Comparison of ENCODE assay signal across 30 cellular contexts in genomic region chr10:88557246-88557645, GRCh38. TPM values are rescaled to one million over a fixed set of nuclear protein-coding genes. Genes with fewer than 3 reads are reported as not detected.
"Had no signal": no experiment of that assay in that cellular context is flagged by ENCODE, and none has a peak within 500 bp of the region (broad histone marks: within the 10 kb centered on the region; RNA-seq: fewer than 3 reads in every experiment).

No MANE protein-coding gene starts in this region.

- H3K9ac ChIP-seq: parathyroid adenoma had no signal

- H3K27ac ChIP-seq: ascending aorta, colonic mucosa, epithelial cell of prostate, esophagus squamous epithelium, gastroesophageal sphincter, hepatocyte, parathyroid adenoma, right atrium auricular region, spleen, WERI-Rb-1 had no signal

- H3K27me3 ChIP-seq: ascending aorta, colonic mucosa, esophagus squamous epithelium, gastroesophageal sphincter, hepatocyte, right atrium auricular region, spleen had no signal

- H3K4me3 ChIP-seq: ascending aorta, colonic mucosa, esophagus squamous epithelium, gastroesophageal sphincter, hepatocyte, right atrium auricular region, spleen had no signal

- H3K4me3 Mint-ChIP-seq: activated naive CD4-positive, alpha-beta T cell treated with anti-CD3 and anti-CD28 coated beads for 36 hours; activated naive CD8-positive, alpha-beta T cell treated with anti-CD3 and anti-CD28 coated beads for 36 hours; central memory CD8-positive, alpha-beta T cell; mesothelial cell of epicardium; naive thymus-derived CD4-positive, alpha-beta T cell; stimulated activated naive CD8-positive, alpha-beta T cell treated with anti-CD3 and anti-CD28 coated beads, Interleukin-15, amount 100 ng/mL, for 72 hours; T-helper 1 cell treated with Interleukin-12 subunit alpha and Interleukin-12 subunit beta and Interleukin-4 antibody, amounts not matched to agents 30 μg/mL and 1 μg/mL, for 36 hours; type B pancreatic cell had no signal

- H3K4me2 ChIP-seq: hepatocyte had no signal

- H3K79me2 ChIP-seq: hepatocyte, parathyroid adenoma had no signal

- H2AFZ ChIP-seq: hepatocyte, parathyroid adenoma had no signal

- H3K9me3 ChIP-seq: ascending aorta, colonic mucosa, esophagus squamous epithelium, gastroesophageal sphincter, right atrium auricular region, spleen had no signal

- H3K4me1 ChIP-seq: ascending aorta, colonic mucosa, esophagus squamous epithelium, gastroesophageal sphincter, right atrium auricular region had no signal

- H3K27ac Mint-ChIP-seq: activated naive CD4-positive, alpha-beta T cell treated with anti-CD3 and anti-CD28 coated beads for 36 hours; activated naive CD8-positive, alpha-beta T cell treated with anti-CD3 and anti-CD28 coated beads for 36 hours; mesothelial cell of epicardium; naive thymus-derived CD4-positive, alpha-beta T cell; stimulated activated naive CD8-positive, alpha-beta T cell treated with anti-CD3 and anti-CD28 coated beads, Interleukin-15, amount 100 ng/mL, for 72 hours; T-helper 1 cell treated with Interleukin-12 subunit alpha and Interleukin-12 subunit beta and Interleukin-4 antibody, amounts not matched to agents 30 μg/mL and 1 μg/mL, for 36 hours; type B pancreatic cell had no signal

- DNase-seq: activated CD4-positive, alpha-beta T cell treated with anti-CD3 and anti-CD28 coated beads for 48 hours; activated CD4-positive, alpha-beta T cell treated with anti-CD3 and anti-CD28 coated beads, Interleukin-2, amount 50 U/mL, for 48 hours; activated CD8-positive, alpha-beta memory T cell treated with anti-CD3 and anti-CD28 coated beads for 24 hours; activated effector memory CD4-positive, alpha-beta T cell treated with Interleukin-2 at 50 U/mL for 16 hours; activated naive CD4-positive, alpha-beta T cell treated with anti-CD3 and anti-CD28 coated beads for 36 hours; activated naive CD8-positive, alpha-beta T cell treated with anti-CD3 and anti-CD28 coated beads for 36 hours; colonic mucosa; effector CD8-positive, alpha-beta T cell; esophagus squamous epithelium; left colon; naive thymus-derived CD4-positive, alpha-beta T cell; spleen; stimulated activated naive CD8-positive, alpha-beta T cell treated with anti-CD3 and anti-CD28 coated beads, Interleukin-15, amount 100 ng/mL, for 72 hours; substantia nigra; SW 1271; T-helper 9 cell; WERI-Rb-1 had no signal

- H3K36me3 ChIP-seq: ascending aorta, colonic mucosa, esophagus squamous epithelium, gastroesophageal sphincter, right atrium auricular region, spleen, WERI-Rb-1 had no signal

- H3K36me3 Mint-ChIP-seq: activated naive CD8-positive, alpha-beta T cell treated with anti-CD3 and anti-CD28 coated beads for 36 hours; type B pancreatic cell had no signal

- H3K9me3 Mint-ChIP-seq: activated naive CD4-positive, alpha-beta T cell treated with anti-CD3 and anti-CD28 coated beads for 36 hours; activated naive CD8-positive, alpha-beta T cell treated with anti-CD3 and anti-CD28 coated beads for 36 hours; central memory CD8-positive, alpha-beta T cell; naive thymus-derived CD4-positive, alpha-beta T cell; stimulated activated naive CD8-positive, alpha-beta T cell treated with anti-CD3 and anti-CD28 coated beads, Interleukin-15, amount 100 ng/mL, for 72 hours; T-helper 1 cell treated with Interleukin-12 subunit alpha and Interleukin-12 subunit beta and Interleukin-4 antibody, amounts not matched to agents 30 μg/mL and 1 μg/mL, for 36 hours had no signal

- H3K27me3 Mint-ChIP-seq: activated naive CD8-positive, alpha-beta T cell treated with anti-CD3 and anti-CD28 coated beads for 36 hours; central memory CD8-positive, alpha-beta T cell; stimulated activated naive CD8-positive, alpha-beta T cell treated with anti-CD3 and anti-CD28 coated beads, Interleukin-15, amount 100 ng/mL, for 72 hours; type B pancreatic cell had no signal

RNA-seq across cellular contexts. Expression of gene LIPJ, which starts 29.3 kb away (rescaled TPM):
- total RNA-seq: activated naive CD4-positive, alpha-beta T cell treated with anti-CD3 and anti-CD28 coated beads for 36 hours; activated naive CD8-positive, alpha-beta T cell treated with anti-CD3 and anti-CD28 coated beads for 36 hours; ascending aorta; dermis microvascular lymphatic vessel endothelial cell; pulmonary artery endothelial cell had no signal
- polyA plus RNA-seq: hepatocyte; mammary epithelial cell; naive thymus-derived CD4-positive, alpha-beta T cell had no signal
